Comparison of ENCODE assay signal across 10 cellular contexts in genomic region chr1:241638091-241638682, GRCh38. TPM values are rescaled to one million over a fixed set of nuclear protein-coding genes. Genes with fewer than 3 reads are reported as not detected.
DNase-seq lines count a peak whose midpoint lies in the region; ATAC-seq and TF ChIP-seq lines count a peak whose summit lies in the region.
"Had no signal": no experiment of that assay in that cellular context is flagged by ENCODE, and none has a peak within 500 bp of the region (broad histone marks: within the 10 kb centered on the region; RNA-seq: fewer than 3 reads in every experiment).

No MANE protein-coding gene starts in this region.

- H3K27me3 ChIP-seq in cardiac muscle cell (no peaks in the 10 kb centered on the region), iPS-20b (ENCODE audit: insufficient read depth, low read length) (no peaks in the 10 kb centered on the region), upper lobe of right lung (no peaks in the 10 kb centered on the region)
- H3K27me3 ChIP-seq: ovary had no signal

- H3K27ac ChIP-seq in cardiac muscle cell (no peak overlapping the region), iPS-20b (ENCODE audit: low read length) (no peak overlapping the region), upper lobe of right lung (no peak overlapping the region)
- H3K27ac ChIP-seq: ovary had no signal

- TF ChIP-seq CTCF in cardiac muscle cell (IDR thresholded peaks at IDR 0.05; ENCODE audit: low read depth, low read length) = no peak
- no peak for TF ChIP-seq CTCF in upper lobe of right lung (IDR thresholded peaks at IDR 0.05)

- peaks cover 51% of the 10 kb centered on the region for H3K4me1 Mint-ChIP-seq in activated T-helper 1 cell treated with anti-CD3 and anti-CD28 coated beads, Interleukin-12 subunit alpha, Interleukin-12 subunit beta, Interleukin-2, Interleukin-4 antibody, amounts not matched to agents 30 ng/mL and 10 ng/mL and 1 ng/mL, durations not matched to agents 14 hours and 24 hours and 36 hours (ENCODE audit: low read depth)

- H3K4me3 ChIP-seq in cardiac muscle cell (peak overlapping the region; percentile 91), iPS-20b (ENCODE audit: low read length) (peak overlapping the region; percentile 77), upper lobe of right lung (peak overlapping the region; percentile 82)

- ATAC-seq in left ventricle myocardium superior = no peak
- no peak for ATAC-seq in upper lobe of right lung
- ATAC-seq in sciatic nerve = no peak

- no peak for DNase-seq in cardiac muscle cell (ENCODE audit: low read depth in 1 of 2, low spot score in 1 of 2)
- DNase-seq in left ventricle myocardium superior = no peak
- no peak for DNase-seq in activated T-helper 1 cell treated with anti-CD3 and anti-CD28 coated beads, Interleukin-12 subunit alpha, Interleukin-12 subunit beta, Interleukin-2, Interleukin-4 antibody, amounts not matched to agents 30 ng/mL and 10 ng/mL and 1 ng/mL, durations not matched to agents 14 hours and 24 hours and 36 hours (ENCODE audit: low spot score)
- no peak for DNase-seq in upper lobe of right lung
- no peak for DNase-seq in GOT3 (lab: John Stamatoyannopoulos, UW)
- DNase-seq in sciatic nerve (ENCODE audit: low spot score) = no peak
- DNase-seq in HuH-7.5 (ENCODE audit: low spot score) = no peak
- DNase-seq: ovary had no signal

- H3K9me3 Mint-ChIP-seq in activated T-helper 1 cell treated with anti-CD3 and anti-CD28 coated beads, Interleukin-12 subunit alpha, Interleukin-12 subunit beta, Interleukin-2, Interleukin-4 antibody, amounts not matched to agents 30 ng/mL and 10 ng/mL and 1 ng/mL, durations not matched to agents 14 hours and 24 hours and 36 hours = peaks cover 5% of the 10 kb centered on the region

- H3K36me3 ChIP-seq in cardiac muscle cell (no peaks in the 10 kb centered on the region), iPS-20b (ENCODE audit: insufficient read depth, low read depth, low read length) (peaks cover 47% of the 10 kb centered on the region), upper lobe of right lung (peaks cover 3% of the 10 kb centered on the region)
- H3K36me3 ChIP-seq: ovary had no signal

- peaks cover 24% of the 10 kb centered on the region for H3K36me3 Mint-ChIP-seq in activated T-helper 1 cell treated with anti-CD3 and anti-CD28 coated beads, Interleukin-12 subunit alpha, Interleukin-12 subunit beta, Interleukin-2, Interleukin-4 antibody, amounts not matched to agents 30 ng/mL and 10 ng/mL and 1 ng/mL, durations not matched to agents 14 hours and 24 hours and 36 hours (ENCODE audit: low read depth)

- no peaks in the 10 kb centered on the region for H3K27me3 Mint-ChIP-seq in activated T-helper 1 cell treated with anti-CD3 and anti-CD28 coated beads, Interleukin-12 subunit alpha, Interleukin-12 subunit beta, Interleukin-2, Interleukin-4 antibody, amounts not matched to agents 30 ng/mL and 10 ng/mL and 1 ng/mL, durations not matched to agents 14 hours and 24 hours and 36 hours (ENCODE audit: insufficient read depth)

- H3K4me1 ChIP-seq in cardiac muscle cell (ENCODE audit: low read depth) (peaks cover 10% of the 10 kb centered on the region), iPS-20b (ENCODE audit: insufficient read depth, low read length) (peaks cover 12% of the 10 kb centered on the region), upper lobe of right lung (peaks cover 16% of the 10 kb centered on the region)

- peak overlapping the region; percentile 88; the same call in 1 of the 2 replicates for H3K9ac ChIP-seq in iPS-20b (ENCODE audit: low read depth, low read length)

- H3K27ac Mint-ChIP-seq in activated T-helper 1 cell treated with anti-CD3 and anti-CD28 coated beads, Interleukin-12 subunit alpha, Interleukin-12 subunit beta, Interleukin-2, Interleukin-4 antibody, amounts not matched to agents 30 ng/mL and 10 ng/mL and 1 ng/mL, durations not matched to agents 14 hours and 24 hours and 36 hours = peak overlapping the region; percentile 13

- peak overlapping the region; percentile 84 for H3K4me3 Mint-ChIP-seq in activated T-helper 1 cell treated with anti-CD3 and anti-CD28 coated beads, Interleukin-12 subunit alpha, Interleukin-12 subunit beta, Interleukin-2, Interleukin-4 antibody, amounts not matched to agents 30 ng/mL and 10 ng/mL and 1 ng/mL, durations not matched to agents 14 hours and 24 hours and 36 hours

- intact Hi-C loops in left ventricle myocardium superior (cut with micrococcal nuclease) = loop anchor here (10.0 kb wide), 1 partner anchor 113 kb away; no protein-coding TSS in a partner anchor
- intact Hi-C loops in activated T-helper 1 cell treated with anti-CD3 and anti-CD28 coated beads, Interleukin-12 subunit alpha, Interleukin-12 subunit beta, Interleukin-2, Interleukin-4 antibody, amounts not matched to agents 30 ng/mL and 10 ng/mL and 1 ng/mL, durations not matched to agents 14 hours and 24 hours and 36 hours (cut with micrococcal nuclease) = no loop called here
- intact Hi-C loops in upper lobe of right lung (cut with DNase I) = no loop called here
- intact Hi-C loops in sciatic nerve (cut with DNase I) = no loop called here

- no peaks in the 10 kb centered on the region for H3K9me3 ChIP-seq in cardiac muscle cell (ENCODE audit: low read depth)
- no peaks in the 10 kb centered on the region for H3K9me3 ChIP-seq in iPS-20b (ENCODE audit: insufficient read depth, low read depth, low read length)
- no peaks in the 10 kb centered on the region for H3K9me3 ChIP-seq in upper lobe of right lung
- H3K9me3 ChIP-seq: ovary had no signal

RNA-seq across cellular contexts. Expression of gene CHML, which starts 2.0 kb away (rescaled TPM):
- total RNA-seq in cardiac muscle cell = 5.6 and 8.8 TPM in 2 replicates
- 3.3 and 6.6 TPM in 2 replicates for polyA plus RNA-seq in cardiac muscle cell
- total RNA-seq in left ventricle myocardium superior = 6.0 TPM
- 17.8 and 20.8 TPM in 2 replicates for total RNA-seq in activated T-helper 1 cell treated with anti-CD3 and anti-CD28 coated beads, Interleukin-12 subunit alpha, Interleukin-12 subunit beta, Interleukin-2, Interleukin-4 antibody, amounts not matched to agents 30 ng/mL and 10 ng/mL and 1 ng/mL, durations not matched to agents 14 hours and 24 hours and 36 hours
- 16.8 TPM for total RNA-seq in upper lobe of right lung
- total RNA-seq in sciatic nerve = 12.0 TPM

RNA-seq across cellular contexts. Expression of gene OPN3, which starts 2.0 kb away (rescaled TPM):
- total RNA-seq in cardiac muscle cell (17.5 and 23.5 TPM in 2 replicates), left ventricle myocardium superior (4.3 TPM), upper lobe of right lung (40.8 TPM), sciatic nerve (16.9 TPM)
- polyA plus RNA-seq in cardiac muscle cell = 19.7 and 47.1 TPM in 2 replicates
- total RNA-seq in activated T-helper 1 cell treated with anti-CD3 and anti-CD28 coated beads, Interleukin-12 subunit alpha, Interleukin-12 subunit beta, Interleukin-2, Interleukin-4 antibody, amounts not matched to agents 30 ng/mL and 10 ng/mL and 1 ng/mL, durations not matched to agents 14 hours and 24 hours and 36 hours = 9.5 and 11.1 TPM in 2 replicates

RNA-seq across cellular contexts. Expression of gene WDR64, which starts 13.9 kb away (rescaled TPM):
- total RNA-seq in cardiac muscle cell (0.25 TPM in 1 of 2 replicates, not detected in the other), left ventricle myocardium superior (not detected), upper lobe of right lung (not detected), sciatic nerve (not detected)
- not detected in 2 replicates for polyA plus RNA-seq in cardiac muscle cell
- not detected in 2 replicates for total RNA-seq in activated T-helper 1 cell treated with anti-CD3 and anti-CD28 coated beads, Interleukin-12 subunit alpha, Interleukin-12 subunit beta, Interleukin-2, Interleukin-4 antibody, amounts not matched to agents 30 ng/mL and 10 ng/mL and 1 ng/mL, durations not matched to agents 14 hours and 24 hours and 36 hours
- total RNA-seq: activated CD8-positive, alpha-beta memory T cell treated with anti-CD3 and anti-CD28 coated beads for 36 hours had no signal
